Comparison of ENCODE assay signal across 8 cellular contexts in the genomic region with DNA sequence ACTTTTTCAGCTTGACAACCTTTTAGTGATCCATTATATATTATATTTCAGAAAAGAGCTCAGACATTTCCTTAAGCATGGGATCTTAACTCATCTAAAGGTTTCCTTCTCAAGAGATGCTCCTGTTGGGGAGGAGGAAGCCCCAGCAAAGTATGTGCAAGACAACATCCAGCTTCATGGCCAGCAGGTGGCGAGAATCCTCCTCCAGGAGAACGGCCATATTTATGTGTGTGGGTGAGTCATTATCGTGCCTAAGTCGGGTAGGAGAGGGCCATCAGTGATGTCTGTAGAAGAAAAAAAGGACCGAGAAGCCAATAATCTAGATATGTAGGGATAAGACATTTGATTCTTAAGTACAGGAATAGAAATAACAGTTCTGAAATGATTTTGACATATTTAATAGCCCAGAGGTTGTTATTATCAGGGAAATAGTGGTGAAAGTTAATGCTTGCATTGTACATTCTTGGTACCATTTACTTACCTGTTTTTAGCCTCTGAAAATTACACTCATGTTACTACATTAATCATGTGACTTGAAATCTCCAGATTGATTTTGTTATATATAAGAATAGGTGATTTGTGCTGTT. TPM values are rescaled to one million over a fixed set of nuclear protein-coding genes. Genes with fewer than 3 reads are reported as not detected.
A peak's percentile ranks its signal among the peaks of the same experiment; 100 is the strongest.
DNase-seq lines count a peak whose midpoint lies in the region; ATAC-seq, FAIRE-seq and TF ChIP-seq lines count a peak whose summit lies in the region.

No MANE protein-coding gene starts in this region.

- no peak overlapping the region for H3K9ac ChIP-seq in astrocyte (ENCODE audit: low read length)

- H3K4me1 Mint-ChIP-seq in CD4-positive, alpha-beta memory T cell, result peaks cover 0 to 9% (median 1%) of the 10 kb centered on the region in 4 donors
- no peaks in the 10 kb centered on the region for H3K4me1 Mint-ChIP-seq in astrocyte (ENCODE audit: low read depth, unreplicated experiment)
- H3K4me1 Mint-ChIP-seq in naive thymus-derived CD4-positive, alpha-beta T cell, result peaks cover 0 to 15% (median 0%) of the 10 kb centered on the region in 7 donors

- peaks cover 6% of the 10 kb centered on the region for H3K4me1 ChIP-seq in CD4-positive, alpha-beta memory T cell (ENCODE audit: insufficient read depth, low read length)
- H3K4me1 ChIP-seq in astrocyte (ENCODE audit: insufficient read depth, low read length) (no peaks in the 10 kb centered on the region), esophagus squamous epithelium (no peaks in the 10 kb centered on the region)
- no peaks in the 10 kb centered on the region for H3K4me1 ChIP-seq in naive thymus-derived CD4-positive, alpha-beta T cell (ENCODE audit: control insufficient read depth in 2 of 2, insufficient read depth in 2 of 2, low read length in 2 of 2)

- no peak overlapping the region for H2AFZ ChIP-seq in astrocyte (ENCODE audit: low read depth, low read length)

- H3K27ac Mint-ChIP-seq in CD4-positive, alpha-beta memory T cell, result peak overlapping the region in 5 of 7 donors; percentile 5 to 79 (median 43)
- no peak overlapping the region for H3K27ac Mint-ChIP-seq in astrocyte (ENCODE audit: unreplicated experiment)
- H3K27ac Mint-ChIP-seq in naive thymus-derived CD4-positive, alpha-beta T cell, result peak overlapping the region in 1 of 9 donors; percentile 66

- no peaks in the 10 kb centered on the region for H4K20me1 ChIP-seq in astrocyte (ENCODE audit: insufficient read depth, low read length)

- intact Hi-C loops in CD4-positive, alpha-beta memory T cell (cut with micrococcal nuclease), result no loop called here
- intact Hi-C loops in naive thymus-derived CD4-positive, alpha-beta T cell (cut with micrococcal nuclease), result no loop called here
- intact Hi-C loops in esophagus squamous epithelium (cut with DNase I), result no loop called here

- no peak for FAIRE-seq in astrocyte (lab: Jason Lieb, UNC)

- DNase-seq in CD4-positive, alpha-beta memory T cell, result peak in 3 of 5 donors; percentile 11 to 19 (median 11)
- DNase-seq in NCI-H748 (lab: John Stamatoyannopoulos, UW; ENCODE audit: unreplicated experiment) (peak; percentile 32), astrocyte (ENCODE audit: low read depth) (peak; percentile 47), esophagus squamous epithelium (lab: John Stamatoyannopoulos, UW) (no peak), NCI-H146 (lab: John Stamatoyannopoulos, UW) (no peak)
- DNase-seq in naive thymus-derived CD4-positive, alpha-beta T cell, result peak in 1 of 9 donors; percentile 5

- peaks cover 83 to 85% of the 10 kb centered on the region in 2 donors for H3K36me3 Mint-ChIP-seq in CD4-positive, alpha-beta memory T cell
- peaks cover 20% of the 10 kb centered on the region for H3K36me3 Mint-ChIP-seq in astrocyte (ENCODE audit: low read depth, unreplicated experiment)
- H3K36me3 Mint-ChIP-seq in naive thymus-derived CD4-positive, alpha-beta T cell, result peaks cover 30 to 80% (median 58%) of the 10 kb centered on the region in 5 donors

- no peak overlapping the region for H3K4me3 Mint-ChIP-seq in CD4-positive, alpha-beta memory T cell
- no peak overlapping the region for H3K4me3 Mint-ChIP-seq in astrocyte (ENCODE audit: unreplicated experiment)
- no peak overlapping the region for H3K4me3 Mint-ChIP-seq in naive thymus-derived CD4-positive, alpha-beta T cell

- WGBS in esophagus squamous epithelium, 2 donors, result 56 to 63% methylated on average over 5 of the region's 5 CpGs

- H3K27me3 ChIP-seq in CD4-positive, alpha-beta memory T cell (ENCODE audit: insufficient read depth, low read length), result no peaks in the 10 kb centered on the region
- no peaks in the 10 kb centered on the region for H3K27me3 ChIP-seq in astrocyte (ENCODE audit: insufficient read depth, low read length)
- H3K27me3 ChIP-seq in naive thymus-derived CD4-positive, alpha-beta T cell (ENCODE audit: control insufficient read depth in 2 of 2, insufficient read depth in 2 of 2, low read length in 2 of 2), result no peaks in the 10 kb centered on the region
- H3K27me3 ChIP-seq in esophagus squamous epithelium, result no peaks in the 10 kb centered on the region

- peaks cover 80% of the 10 kb centered on the region for H3K36me3 ChIP-seq in CD4-positive, alpha-beta memory T cell (ENCODE audit: insufficient read depth, low read length)
- H3K36me3 ChIP-seq in astrocyte (ENCODE audit: insufficient read depth, low read length) (peaks cover 60% of the 10 kb centered on the region), esophagus squamous epithelium (peaks cover 0 to 100% (median 37%) of the 10 kb centered on the region in 3 donors)
- peaks cover 25 to 87% (median 27%) of the 10 kb centered on the region in 3 experiments for H3K36me3 ChIP-seq in naive thymus-derived CD4-positive, alpha-beta T cell (ENCODE audit: control insufficient read depth in 2 of 3, insufficient read depth in 3 of 3, low read length in 3 of 3)

- no peaks in the 10 kb centered on the region for H3K9me3 Mint-ChIP-seq in CD4-positive, alpha-beta memory T cell
- no peaks in the 10 kb centered on the region for H3K9me3 Mint-ChIP-seq in astrocyte (ENCODE audit: unreplicated experiment)
- H3K9me3 Mint-ChIP-seq in naive thymus-derived CD4-positive, alpha-beta T cell, result no peaks in the 10 kb centered on the region

- peak; percentile 49 for ATAC-seq in GM19397 (IDR thresholded peaks at IDR 0.05; ENCODE audit: unreplicated experiment)
- ATAC-seq in naive thymus-derived CD4-positive, alpha-beta T cell, result peak; percentile 61
- no peak for ATAC-seq in HG03196 (IDR thresholded peaks at IDR 0.05; ENCODE audit: unreplicated experiment)

- no peak for TF ChIP-seq POLR2A in esophagus squamous epithelium (IDR thresholded peaks at IDR 0.05)

- no peaks in the 10 kb centered on the region for H3K9me3 ChIP-seq in CD4-positive, alpha-beta memory T cell (ENCODE audit: control insufficient read depth in 1 of 2, low read length in 2 of 2)
- H3K9me3 ChIP-seq in astrocyte (ENCODE audit: insufficient read depth, low read depth, low read length), result no peaks in the 10 kb centered on the region
- H3K9me3 ChIP-seq in naive thymus-derived CD4-positive, alpha-beta T cell (ENCODE audit: control insufficient read depth in 2 of 3, low read length in 3 of 3), result no peaks in the 10 kb centered on the region
- no peaks in the 10 kb centered on the region for H3K9me3 ChIP-seq in esophagus squamous epithelium

- no peak overlapping the region for H3K4me2 ChIP-seq in astrocyte (ENCODE audit: low read length)

- TF ChIP-seq CTCF in astrocyte (IDR thresholded peaks at IDR 0.05; ENCODE audit: insufficient read depth, low read depth, low read length) (peak; percentile 53), esophagus squamous epithelium (IDR thresholded peaks at IDR 0.05) (peak in 1 of 6 experiments; percentile 21)

- no peaks in the 10 kb centered on the region for H3K79me2 ChIP-seq in astrocyte (ENCODE audit: insufficient read depth, low read length)

- H3K27ac ChIP-seq in CD4-positive, alpha-beta memory T cell (ENCODE audit: low read depth, low read length), result no peak overlapping the region
- H3K27ac ChIP-seq in astrocyte (ENCODE audit: low read depth, low read length), result no peak overlapping the region
- no peak overlapping the region for H3K27ac ChIP-seq in naive thymus-derived CD4-positive, alpha-beta T cell (ENCODE audit: low read depth, low read length)
- H3K27ac ChIP-seq in esophagus squamous epithelium, result no peak overlapping the region

- POLR2A ChIA-PET in CD4-positive, alpha-beta memory T cell (lab: Charles Lee; ENCODE audit: partially characterized antibody), result interaction anchor here (0.7 kb wide), 1 partner anchor 28 kb away, joined by 3 read pairs; the partner anchor contains the start of genes FASTKD3 and MTRR
- POLR2A ChIA-PET in naive thymus-derived CD4-positive, alpha-beta T cell (lab: Charles Lee), result no interaction called here

- no peak overlapping the region for H3K4me3 ChIP-seq in CD4-positive, alpha-beta memory T cell (ENCODE audit: low read length in 2 of 2)
- H3K4me3 ChIP-seq in astrocyte (ENCODE audit: insufficient read depth, low read depth, low read length), result no peak overlapping the region
- no peak overlapping the region for H3K4me3 ChIP-seq in naive thymus-derived CD4-positive, alpha-beta T cell (ENCODE audit: low read length)
- H3K4me3 ChIP-seq in esophagus squamous epithelium, result no peak overlapping the region

- no peaks in the 10 kb centered on the region for H3K27me3 Mint-ChIP-seq in CD4-positive, alpha-beta memory T cell
- H3K27me3 Mint-ChIP-seq in astrocyte (ENCODE audit: low read depth, unreplicated experiment), result no peaks in the 10 kb centered on the region
- H3K27me3 Mint-ChIP-seq in naive thymus-derived CD4-positive, alpha-beta T cell, result no peaks in the 10 kb centered on the region

- CTCF ChIA-PET in CD4-positive, alpha-beta memory T cell (lab: Charles Lee; ENCODE audit: partially characterized antibody), result interaction anchor here (1.0 to 2.1 kb wide), 3 partner anchors 10 to 25 kb away, joined by 3 to 10 read pairs (median 4); no protein-coding TSS in a partner anchor
- CTCF ChIA-PET in naive thymus-derived CD4-positive, alpha-beta T cell (lab: Charles Lee), result no interaction called here

RNA-seq across cellular contexts. Expression of gene MTRR, which starts 28.2 kb away (rescaled TPM):
- total RNA-seq in CD4-positive, alpha-beta memory T cell, result 100 to 1,000 TPM in 1 of 2 experiments, 10 to 100 TPM in 1; 97.1 to 107 TPM
- 100 to 1,000 TPM in 1 of 2 donors, 10 to 100 TPM in 1; 50.9 to 117 TPM for polyA plus RNA-seq in CD4-positive, alpha-beta memory T cell
- total RNA-seq in astrocyte, result 32.2 and 38.5 TPM in 2 replicates
- total RNA-seq in naive thymus-derived CD4-positive, alpha-beta T cell, result 10 to 100 TPM; 65.7 to 83.2 (median 70.2) TPM
- 10 to 100 TPM; 35.5 to 36.0 TPM for polyA plus RNA-seq in naive thymus-derived CD4-positive, alpha-beta T cell
- total RNA-seq in esophagus squamous epithelium, result 10 to 100 TPM; 12.7 to 33.2 (median 21.0) TPM

RNA-seq across cellular contexts. Expression of gene FASTKD3, which starts 28.3 kb away (rescaled TPM):
- total RNA-seq in CD4-positive, alpha-beta memory T cell, result 10 to 100 TPM; 11.3 to 14.0 TPM
- polyA plus RNA-seq in CD4-positive, alpha-beta memory T cell, result 10 to 100 TPM; 11.1 to 17.6 TPM
- total RNA-seq in astrocyte (8.1 and 10.7 TPM in 2 replicates), esophagus squamous epithelium (10 to 100 TPM in 3 of 4 donors, 1 to 10 TPM in 1; 4.4 to 14.0 (median 11.2) TPM)
- 10 to 100 TPM in 2 of 5 experiments, 1 to 10 TPM in 3; 4.2 to 15.3 (median 10.0) TPM for total RNA-seq in naive thymus-derived CD4-positive, alpha-beta T cell
- polyA plus RNA-seq in naive thymus-derived CD4-positive, alpha-beta T cell, result 10 to 100 TPM; 10.0 to 11.3 TPM

RNA-seq across cellular contexts. Expression of gene CFAP90, which starts 46.2 kb away (rescaled TPM):
- total RNA-seq in CD4-positive, alpha-beta memory T cell, result not detected
- not detected for polyA plus RNA-seq in CD4-positive, alpha-beta memory T cell
- total RNA-seq in astrocyte (0.64 and 0.84 TPM in 2 replicates), esophagus squamous epithelium (not detected)
- total RNA-seq in naive thymus-derived CD4-positive, alpha-beta T cell, result not detected
- polyA plus RNA-seq in naive thymus-derived CD4-positive, alpha-beta T cell, result under 1 TPM in 1 of 2 donors, not detected in 1; 0.07 TPM

Comparison
In these comparisons a context has a peak if more than half of its experiments do, and no peak if none do; other contexts are left out.
1. DNase-seq: peak in CD4-positive, alpha-beta memory T cell (3 of 5), NCI-H748 (single experiment) and astrocyte (single experiment); none in esophagus squamous epithelium (single experiment) and NCI-H146 (single experiment).